13 cellular contexts compared by ENCODE assay signal in genomic region chr17:79251824-79252223, GRCh38.
DNase-seq lines count a peak whose midpoint lies in the region; ATAC-seq and TF ChIP-seq lines count a peak whose summit lies in the region.
"Had no signal": no experiment of that assay in that cellular context is flagged by ENCODE, and none has a peak within 500 bp of the region (broad histone marks: within the 10 kb centered on the region; RNA-seq: fewer than 3 reads in every experiment).

No MANE protein-coding gene starts in this region.

- no peaks in the 10 kb centered on the region for H3K79me2 ChIP-seq in mammary epithelial cell (ENCODE audit: insufficient read depth, low read length)
- no peaks in the 10 kb centered on the region for H3K79me2 ChIP-seq in osteoblast (ENCODE audit: insufficient read depth, low read length)

- H3K4me1 ChIP-seq in mammary epithelial cell (ENCODE audit: insufficient read depth, low read length) (peaks cover 9% of the 10 kb centered on the region), foreskin keratinocyte (no peaks in the 10 kb centered on the region), osteoblast (ENCODE audit: insufficient read depth, low read length) (no peaks in the 10 kb centered on the region), ascending aorta (no peaks in the 10 kb centered on the region)

- DNase-seq in NCI-H69 (lab: John Stamatoyannopoulos, UW) (peak; percentile 37), mammary epithelial cell (peak; percentile 83), foreskin keratinocyte (peak in 1 of 2 donors; percentile 58), osteoblast (ENCODE audit: insufficient read length, low spot score, missing footprints) (peak; percentile 38), ascending aorta (ENCODE audit: low spot score in 2 of 2) (no peak)
- no peak for DNase-seq in activated T-cell treated with anti-CD3 and anti-CD28 coated beads, Interleukin-2, amount 50 U/mL, for 1 hour
- DNase-seq in stimulated activated CD4-positive, alpha-beta T cell treated with anti-CD3 and anti-CD28 coated beads, Interleukin-12 subunit alpha, Interleukin-12 subunit beta, amount 100 ng/mL, for 4 hours = no peak
- DNase-seq: C1 segment of cervical spinal cord; Calu3; CD4-positive, alpha-beta T cell; DMS 273 treated with DMSO at 0.1 percent for 48 hours; H7 had no signal

- dilution Hi-C loops in mammary epithelial cell (cut with HindIII; ENCODE audit: low sequenced_read_pairs) = no loop called here

- CTCF ChIA-PET in mammary epithelial cell (lab: Charles Lee; ENCODE audit: low non-redundant PET) = interaction anchor here (0.5 kb wide), 1 partner anchor 378 kb away, joined by 4 read pairs; no protein-coding TSS in a partner anchor

- H3K4me3 ChIP-seq in mammary epithelial cell (replicated peaks in 1 of 3; ENCODE audit: insufficient read depth in 1 of 3, low read depth in 2 of 3, low read length in 3 of 3) = no peak overlapping the region
- H3K4me3 ChIP-seq in osteoblast (ENCODE audit: insufficient read depth, low read length) = no peak overlapping the region
- H3K4me3 ChIP-seq in ascending aorta = no peak overlapping the region
- H3K4me3 ChIP-seq: GM23338 had no signal

- H4K20me1 ChIP-seq in mammary epithelial cell (ENCODE audit: insufficient read depth, low read length) = no peaks in the 10 kb centered on the region
- no peaks in the 10 kb centered on the region for H4K20me1 ChIP-seq in osteoblast (ENCODE audit: insufficient read depth, low read length)

- BruUV-seq in mammary epithelial cell (replicated peaks; lab: Mats Ljungman, UMichigan) = no TSS peak

- H3K36me3 ChIP-seq in mammary epithelial cell (ENCODE audit: insufficient read depth, low read length) (no peaks in the 10 kb centered on the region), osteoblast (ENCODE audit: insufficient read depth, low read length) (no peaks in the 10 kb centered on the region), ascending aorta (no peaks in the 10 kb centered on the region)

- peak; percentile 60 for ATAC-seq in foreskin keratinocyte
- ATAC-seq: GM23338 had no signal

- intact Hi-C loops in mammary epithelial cell (cut with micrococcal nuclease) = loop anchor here (1.0 to 2.0 kb wide), 2 partner anchors 21 to 24 kb away; no protein-coding TSS in a partner anchor
- intact Hi-C loops in ascending aorta (cut with DNase I) = no loop called here

- TF ChIP-seq CTCF in mammary epithelial cell (conservative IDR thresholded peaks at IDR 0.05 in 1 of 2, IDR thresholded peaks at IDR 0.05 in 1 of 2; ENCODE audit: extremely low read depth in 1 of 2, insufficient read depth in 1 of 2, low read depth in 1 of 2, low read length in 2 of 2) = no peak
- TF ChIP-seq CTCF in foreskin keratinocyte (conservative IDR thresholded peaks at IDR 0.05) = no peak
- no peak for TF ChIP-seq CTCF in osteoblast (IDR thresholded peaks at IDR 0.05; ENCODE audit: extremely low read depth, low read depth, low read length)
- TF ChIP-seq CTCF in ascending aorta (IDR thresholded peaks at IDR 0.05) = no peak

- in situ Hi-C loops in mammary epithelial cell (cut with MboI; ENCODE audit: low sequenced_read_pairs in 2 of 2) = no loop called here

- H2AFZ ChIP-seq in mammary epithelial cell (ENCODE audit: low read depth, low read length) (peak overlapping the region; percentile 35), osteoblast (ENCODE audit: low read length) (no peak overlapping the region)

- H3K27ac ChIP-seq in mammary epithelial cell (ENCODE audit: insufficient read depth, low read depth, low read length) (no peak overlapping the region), foreskin keratinocyte (no peak overlapping the region), osteoblast (ENCODE audit: low read depth, low read length) (no peak overlapping the region), ascending aorta (no peak overlapping the region)

- H3K9me3 ChIP-seq in mammary epithelial cell (replicated peaks; ENCODE audit: insufficient read depth, low read length) = no peaks in the 10 kb centered on the region
- no peaks in the 10 kb centered on the region for H3K9me3 ChIP-seq in osteoblast (ENCODE audit: low read depth, low read length)
- H3K9me3 ChIP-seq in ascending aorta = no peaks in the 10 kb centered on the region

- H3K9ac ChIP-seq in mammary epithelial cell (ENCODE audit: insufficient read depth, low read length) = no peak overlapping the region

- H3K27me3 ChIP-seq in mammary epithelial cell (ENCODE audit: insufficient read depth, low read length) (no peaks in the 10 kb centered on the region), foreskin keratinocyte (peaks cover 27% of the 10 kb centered on the region), osteoblast (ENCODE audit: insufficient read depth, low read length) (peaks cover 7% of the 10 kb centered on the region), ascending aorta (no peaks in the 10 kb centered on the region)

- peak overlapping the region; percentile 48 for H3K4me2 ChIP-seq in mammary epithelial cell (ENCODE audit: insufficient read depth, low read depth, low read length)
- no peak overlapping the region for H3K4me2 ChIP-seq in osteoblast (ENCODE audit: insufficient read depth, low read length)
- H3K4me2 ChIP-seq: GM23338 had no signal

- WGBS in mammary epithelial cell (ENCODE audit: low coverage, missing lambda C conversion rate) = no CpG with 5 or more reads among the region's 4 CpGs

Comparison
In these comparisons a context has a peak if more than half of its experiments do, and no peak if none do; other contexts are left out.
1. DNase-seq: peak in NCI-H69 (single experiment), mammary epithelial cell (single experiment) and osteoblast (single experiment); none in activated T-cell treated with anti-CD3 and anti-CD28 coated beads, Interleukin-2, amount 50 U/mL, for 1 hour (single experiment), stimulated activated CD4-positive, alpha-beta T cell treated with anti-CD3 and anti-CD28 coated beads, Interleukin-12 subunit alpha, Interleukin-12 subunit beta, amount 100 ng/mL, for 4 hours (single experiment) and ascending aorta (0 of 2).